1 cellular context compared by ENCODE assay signal in the genomic region with DNA sequence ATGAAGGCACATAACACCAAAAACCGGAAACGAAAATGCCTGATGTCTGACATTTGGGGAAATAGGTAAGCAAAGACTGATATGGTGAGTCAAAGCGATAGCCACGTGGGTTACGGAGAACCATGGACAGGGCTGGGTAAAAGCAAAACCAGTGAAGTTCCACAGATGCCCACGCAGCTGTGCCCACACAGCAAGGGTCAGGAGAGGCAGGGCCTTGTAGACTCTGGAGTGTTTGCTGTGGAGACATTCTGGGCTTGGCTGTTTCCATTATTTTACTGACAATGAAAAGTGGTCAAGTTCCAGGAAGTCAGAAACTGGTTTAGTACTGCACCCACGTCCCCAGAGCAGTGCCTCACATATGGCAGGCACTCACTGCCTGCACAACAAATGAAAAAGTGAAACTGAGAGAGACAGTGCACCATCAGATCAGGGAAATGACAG.
TF ChIP-seq lines count a peak whose summit lies in the region.

No MANE protein-coding gene starts in this region.

TF ChIP-seq in GM12878, 131 proteins besides CTCF, POLR2A, EP300 and RAD21 (continued from another document):
- TF ChIP-seq, protein P1, sequence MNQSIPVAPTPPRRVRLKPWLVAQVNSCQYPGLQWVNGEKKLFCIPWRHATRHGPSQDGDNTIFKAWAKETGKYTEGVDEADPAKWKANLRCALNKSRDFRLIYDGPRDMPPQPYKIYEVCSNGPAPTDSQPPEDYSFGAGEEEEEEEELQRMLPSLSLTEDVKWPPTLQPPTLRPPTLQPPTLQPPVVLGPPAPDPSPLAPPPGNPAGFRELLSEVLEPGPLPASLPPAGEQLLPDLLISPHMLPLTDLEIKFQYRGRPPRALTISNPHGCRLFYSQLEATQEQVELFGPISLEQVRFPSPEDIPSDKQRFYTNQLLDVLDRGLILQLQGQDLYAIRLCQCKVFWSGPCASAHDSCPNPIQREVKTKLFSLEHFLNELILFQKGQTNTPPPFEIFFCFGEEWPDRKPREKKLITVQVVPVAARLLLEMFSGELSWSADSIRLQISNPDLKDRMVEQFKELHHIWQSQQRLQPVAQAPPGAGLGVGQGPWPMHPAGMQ (IDR thresholded peaks at IDR 0.05; ENCODE audit: borderline replicate concordance), result no peak
- no peak for TF ChIP-seq MYC (IDR thresholded peaks at IDR 0.05; ENCODE audit: insufficient read depth, insufficient read length, insufficient replicate concordance, low read length, severe bottlenecking)
- no peak for TF ChIP-seq ZSCAN29 (IDR thresholded peaks at IDR 0.05)
- peak; percentile 57; the same call in 1 of the 2 replicates for TF ChIP-seq MTA3 (IDR thresholded peaks at IDR 0.05; ENCODE audit: borderline replicate concordance, low read length)
- TF ChIP-seq, protein P2, sequence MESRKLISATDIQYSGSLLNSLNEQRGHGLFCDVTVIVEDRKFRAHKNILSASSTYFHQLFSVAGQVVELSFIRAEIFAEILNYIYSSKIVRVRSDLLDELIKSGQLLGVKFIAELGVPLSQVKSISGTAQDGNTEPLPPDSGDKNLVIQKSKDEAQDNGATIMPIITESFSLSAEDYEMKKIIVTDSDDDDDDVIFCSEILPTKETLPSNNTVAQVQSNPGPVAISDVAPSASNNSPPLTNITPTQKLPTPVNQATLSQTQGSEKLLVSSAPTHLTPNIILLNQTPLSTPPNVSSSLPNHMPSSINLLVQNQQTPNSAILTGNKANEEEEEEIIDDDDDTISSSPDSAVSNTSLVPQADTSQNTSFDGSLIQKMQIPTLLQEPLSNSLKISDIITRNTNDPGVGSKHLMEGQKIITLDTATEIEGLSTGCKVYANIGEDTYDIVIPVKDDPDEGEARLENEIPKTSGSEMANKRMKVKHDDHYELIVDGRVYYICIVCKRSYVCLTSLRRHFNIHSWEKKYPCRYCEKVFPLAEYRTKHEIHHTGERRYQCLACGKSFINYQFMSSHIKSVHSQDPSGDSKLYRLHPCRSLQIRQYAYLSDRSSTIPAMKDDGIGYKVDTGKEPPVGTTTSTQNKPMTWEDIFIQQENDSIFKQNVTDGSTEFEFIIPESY (IDR thresholded peaks at IDR 0.05), result no peak
- no peak for TF ChIP-seq ZNF217 (IDR thresholded peaks at IDR 0.05)
- TF ChIP-seq, protein P3, sequence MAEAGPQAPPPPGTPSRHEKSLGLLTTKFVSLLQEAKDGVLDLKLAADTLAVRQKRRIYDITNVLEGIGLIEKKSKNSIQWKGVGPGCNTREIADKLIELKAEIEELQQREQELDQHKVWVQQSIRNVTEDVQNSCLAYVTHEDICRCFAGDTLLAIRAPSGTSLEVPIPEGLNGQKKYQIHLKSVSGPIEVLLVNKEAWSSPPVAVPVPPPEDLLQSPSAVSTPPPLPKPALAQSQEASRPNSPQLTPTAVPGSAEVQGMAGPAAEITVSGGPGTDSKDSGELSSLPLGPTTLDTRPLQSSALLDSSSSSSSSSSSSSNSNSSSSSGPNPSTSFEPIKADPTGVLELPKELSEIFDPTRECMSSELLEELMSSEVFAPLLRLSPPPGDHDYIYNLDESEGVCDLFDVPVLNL (IDR thresholded peaks at IDR 0.05; ENCODE audit: low read depth, low read length), result no peak
- TF ChIP-seq, protein P4, sequence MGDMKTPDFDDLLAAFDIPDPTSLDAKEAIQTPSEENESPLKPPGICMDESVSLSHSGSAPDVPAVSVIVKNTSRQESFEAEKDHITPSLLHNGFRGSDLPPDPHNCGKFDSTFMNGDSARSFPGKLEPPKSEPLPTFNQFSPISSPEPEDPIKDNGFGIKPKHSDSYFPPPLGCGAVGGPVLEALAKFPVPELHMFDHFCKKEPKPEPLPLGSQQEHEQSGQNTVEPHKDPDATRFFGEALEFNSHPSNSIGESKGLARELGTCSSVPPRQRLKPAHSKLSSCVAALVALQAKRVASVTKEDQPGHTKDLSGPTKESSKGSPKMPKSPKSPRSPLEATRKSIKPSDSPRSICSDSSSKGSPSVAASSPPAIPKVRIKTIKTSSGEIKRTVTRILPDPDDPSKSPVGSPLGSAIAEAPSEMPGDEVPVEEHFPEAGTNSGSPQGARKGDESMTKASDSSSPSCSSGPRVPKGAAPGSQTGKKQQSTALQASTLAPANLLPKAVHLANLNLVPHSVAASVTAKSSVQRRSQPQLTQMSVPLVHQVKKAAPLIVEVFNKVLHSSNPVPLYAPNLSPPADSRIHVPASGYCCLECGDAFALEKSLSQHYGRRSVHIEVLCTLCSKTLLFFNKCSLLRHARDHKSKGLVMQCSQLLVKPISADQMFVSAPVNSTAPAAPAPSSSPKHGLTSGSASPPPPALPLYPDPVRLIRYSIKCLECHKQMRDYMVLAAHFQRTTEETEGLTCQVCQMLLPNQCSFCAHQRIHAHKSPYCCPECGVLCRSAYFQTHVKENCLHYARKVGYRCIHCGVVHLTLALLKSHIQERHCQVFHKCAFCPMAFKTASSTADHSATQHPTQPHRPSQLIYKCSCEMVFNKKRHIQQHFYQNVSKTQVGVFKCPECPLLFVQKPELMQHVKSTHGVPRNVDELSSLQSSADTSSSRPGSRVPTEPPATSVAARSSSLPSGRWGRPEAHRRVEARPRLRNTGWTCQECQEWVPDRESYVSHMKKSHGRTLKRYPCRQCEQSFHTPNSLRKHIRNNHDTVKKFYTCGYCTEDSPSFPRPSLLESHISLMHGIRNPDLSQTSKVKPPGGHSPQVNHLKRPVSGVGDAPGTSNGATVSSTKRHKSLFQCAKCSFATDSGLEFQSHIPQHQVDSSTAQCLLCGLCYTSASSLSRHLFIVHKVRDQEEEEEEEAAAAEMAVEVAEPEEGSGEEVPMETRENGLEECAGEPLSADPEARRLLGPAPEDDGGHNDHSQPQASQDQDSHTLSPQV (IDR thresholded peaks at IDR 0.05), result no peak
- no peak for TF ChIP-seq ZZZ3 (IDR thresholded peaks at IDR 0.05; ENCODE audit: control insufficient read depth, insufficient read length, low read depth)
- TF ChIP-seq CREM (IDR thresholded peaks at IDR 0.05; ENCODE audit: low read depth), result peak; percentile 47; the same call in 1 of the 2 replicates
- TF ChIP-seq MTA2 (IDR thresholded peaks at IDR 0.05; ENCODE audit: low read depth), result no peak
- no peak for TF ChIP-seq MEF2B (IDR thresholded peaks at IDR 0.05; ENCODE audit: partially characterized antibody, poor library complexity, severe bottlenecking)
- TF ChIP-seq YBX1 (IDR thresholded peaks at IDR 0.05), result no peak
- peak; percentile 98 for TF ChIP-seq IRF4 (IDR thresholded peaks at IDR 0.05; ENCODE audit: low read depth, low read length)
- peak; percentile 80 for TF ChIP-seq IKZF1 (conservative IDR thresholded peaks at IDR 0.05)
TF ChIP-seq in GM12878: peak in this region for 35.
